ENCODE assay signal across 19 cellular contexts in genomic region chr7:150997817-150998216, GRCh38. TPM values are rescaled to one million over a fixed set of nuclear protein-coding genes. Genes with fewer than 3 reads are reported as not detected.
"Had no signal": no experiment of that assay in that cellular context is flagged by ENCODE, and none has a peak within 500 bp of the region (broad histone marks: within the 10 kb centered on the region; RNA-seq: fewer than 3 reads in every experiment).

No MANE protein-coding gene starts in this region.

- H3K4me1 ChIP-seq: adrenal gland, breast epithelium, uterus had no signal

- H3K36me3 Mint-ChIP-seq: activated CD4-positive, alpha-beta memory T cell treated with anti-CD3 and anti-CD28 coated beads for 36 hours; natural killer cell treated with Interleukin-12 subunit alpha and Interleukin-12 subunit beta and Interleukin-15 and Interleukin-18, amount 100 ng/mL, for 72 hours had no signal

- H3K27ac ChIP-seq: adrenal gland, breast epithelium, suprapubic skin, transverse colon, uterus, VCaP had no signal

- H3K4me3 Mint-ChIP-seq: activated CD4-positive, alpha-beta memory T cell treated with anti-CD3 and anti-CD28 coated beads for 36 hours; activated T-helper 1 cell treated with anti-CD3 and anti-CD28 coated beads, Interleukin-12 subunit alpha, Interleukin-12 subunit beta, Interleukin-2, Interleukin-4 antibody, amounts not matched to agents 30 ng/mL and 10 ng/mL and 1 ng/mL, durations not matched to agents 14 hours and 24 hours and 36 hours; natural killer cell treated with Interleukin-12 subunit alpha and Interleukin-12 subunit beta and Interleukin-15 and Interleukin-18, amount 100 ng/mL, for 72 hours; stimulated activated naive CD8-positive, alpha-beta T cell treated with anti-CD3 and anti-CD28 coated beads, Interleukin-15, Interleukin-2, amounts not matched to agents 100 ng/mL and 50 ng/mL, for 24 hours had no signal

- H3K27me3 Mint-ChIP-seq: activated CD4-positive, alpha-beta memory T cell treated with anti-CD3 and anti-CD28 coated beads for 36 hours had no signal

- H3K9me3 Mint-ChIP-seq: activated CD4-positive, alpha-beta memory T cell treated with anti-CD3 and anti-CD28 coated beads for 36 hours; activated T-helper 1 cell treated with anti-CD3 and anti-CD28 coated beads, Interleukin-12 subunit alpha, Interleukin-12 subunit beta, Interleukin-2, Interleukin-4 antibody, amounts not matched to agents 30 ng/mL and 10 ng/mL and 1 ng/mL, durations not matched to agents 14 hours and 24 hours and 36 hours; natural killer cell treated with Interleukin-12 subunit alpha and Interleukin-12 subunit beta and Interleukin-15 and Interleukin-18, amount 100 ng/mL, for 72 hours; stimulated activated naive CD8-positive, alpha-beta T cell treated with anti-CD3 and anti-CD28 coated beads, Interleukin-15, Interleukin-2, amounts not matched to agents 100 ng/mL and 50 ng/mL, for 24 hours had no signal

- H3K27ac Mint-ChIP-seq: activated CD4-positive, alpha-beta memory T cell treated with anti-CD3 and anti-CD28 coated beads for 36 hours; activated T-helper 1 cell treated with anti-CD3 and anti-CD28 coated beads, Interleukin-12 subunit alpha, Interleukin-12 subunit beta, Interleukin-2, Interleukin-4 antibody, amounts not matched to agents 30 ng/mL and 10 ng/mL and 1 ng/mL, durations not matched to agents 14 hours and 24 hours and 36 hours; natural killer cell treated with Interleukin-12 subunit alpha and Interleukin-12 subunit beta and Interleukin-15 and Interleukin-18, amount 100 ng/mL, for 72 hours; progenitor cell of endocrine pancreas; stimulated activated naive CD8-positive, alpha-beta T cell treated with anti-CD3 and anti-CD28 coated beads, Interleukin-15, Interleukin-2, amounts not matched to agents 100 ng/mL and 50 ng/mL, for 24 hours had no signal

- H3K36me3 ChIP-seq: adrenal gland, breast epithelium, suprapubic skin, transverse colon, uterus had no signal

- H3K4me3 ChIP-seq: adrenal gland, breast epithelium, suprapubic skin, transverse colon, uterus had no signal

- DNase-seq: activated CD4-positive, alpha-beta memory T cell treated with anti-CD3 and anti-CD28 coated beads for 36 hours; activated CD4-positive, CD25-positive, alpha-beta regulatory T cell treated with anti-CD3 and anti-CD28 coated beads, Interleukin-2, amount 50 U/mL, for 72 hours; activated T-cell treated with anti-CD3 and anti-CD28 coated beads for 4 hours; adrenal gland; effector memory CD4-positive, alpha-beta T cell; foreskin fibroblast; left cardiac atrium; mesendoderm; T-helper 1 cell; transverse colon; uterus had no signal

- H3K27me3 ChIP-seq: adrenal gland, uterus had no signal

- H3K9me3 ChIP-seq: adrenal gland, breast epithelium, suprapubic skin, transverse colon, uterus had no signal

RNA-seq across cellular contexts. Expression of gene KCNH2, which starts 19.7 kb away (rescaled TPM):
- total RNA-seq: glomerular endothelial cell had no signal

RNA-seq across cellular contexts. Expression of gene ATG9B, which starts 26.5 kb away (rescaled TPM):
- total RNA-seq: glomerular endothelial cell had no signal
